ENCODE assay signal across 19 cellular contexts in genomic region chr18:32135595-32135994, GRCh38. TPM values are rescaled to one million over a fixed set of nuclear protein-coding genes. Genes with fewer than 3 reads are reported as not detected.
DNase-seq lines count a peak whose midpoint lies in the region; ATAC-seq, FAIRE-seq and TF ChIP-seq lines count a peak whose summit lies in the region.
"Had no signal": no experiment of that assay in that cellular context is flagged by ENCODE, and none has a peak within 500 bp of the region (broad histone marks: within the 10 kb centered on the region; RNA-seq: fewer than 3 reads in every experiment).

No MANE protein-coding gene starts in this region.

- H3K9me3 ChIP-seq in K562 (replicated peaks; ENCODE audit: control insufficient read depth, insufficient read depth, low read depth, low read length) (no peaks in the 10 kb centered on the region), H9 (ENCODE audit: control insufficient read depth, low read depth, low read length) (no peaks in the 10 kb centered on the region)

- H3K27ac Mint-ChIP-seq in activated CD4-positive, alpha-beta T cell treated with anti-CD3 and anti-CD28 coated beads, Interleukin-2, amount 10 ng/mL, durations not matched to agents 7 days and 5 days: peak overlapping the region; percentile 19
- H3K27ac Mint-ChIP-seq in nephron progenitor cell (peak overlapping the region; percentile 35), H9 (no peak overlapping the region; a peak in 1 of 7 replicates)
- H3K27ac Mint-ChIP-seq: HFFc6 had no signal

- H3K27ac ChIP-seq in K562 (ENCODE audit: extremely low read depth, low read depth, low read length): no peak overlapping the region
- H3K27ac ChIP-seq in H9 (ENCODE audit: insufficient read length, low read depth, low read length): no peak overlapping the region
- H3K27ac ChIP-seq: BLaER1 treated with 17β-estradiol and CSF1 and Interleukin-3, amounts not matched to agents 10 nM and 100 nM had no signal

- CTCF ChIA-PET in activated CD4-positive, alpha-beta T cell treated with anti-CD3 and anti-CD28 coated beads, Interleukin-2, amount 10 ng/mL, durations not matched to agents 7 days and 5 days (lab: Charles Lee): interaction anchor here (0.6 kb wide), 1 partner anchor 37 kb away, joined by 3 read pairs; no protein-coding TSS in a partner anchor
- CTCF ChIA-PET in K562 (lab: Yijun Ruan, JAX; ENCODE audit: low intra/inter-chr PET ratio): no interaction called here

- no peak overlapping the region for H3K4me2 ChIP-seq in K562 (ENCODE audit: insufficient read depth, low read length)
- no peak overlapping the region for H3K4me2 ChIP-seq in H9 (ENCODE audit: insufficient read depth, insufficient read length, low read length)
- H3K4me2 ChIP-seq: BLaER1 treated with 17β-estradiol and CSF1 and Interleukin-3, amounts not matched to agents 10 nM and 100 nM had no signal

- no peak for FAIRE-seq in K562 (lab: Jason Lieb, UNC)
- FAIRE-seq: GM19239, H1 had no signal

- WGBS in K562 (ENCODE audit: insufficient coverage, low coverage, missing lambda C conversion rate): 24% methylated on average over 2 of the region's 2 CpGs
- no CpG with 5 or more reads among the region's 2 CpGs for WGBS in H9 (ENCODE audit: extremely low coverage, insufficient read length, low lambda C conversion rate)

- H4K91ac ChIP-seq in H9 (ENCODE audit: insufficient read length, low read depth, low read length): no peak overlapping the region

- no peak overlapping the region for H3K23ac ChIP-seq in H9 (ENCODE audit: insufficient read length, low read depth, low read length)

- H3K36me3 Mint-ChIP-seq in activated CD4-positive, alpha-beta T cell treated with anti-CD3 and anti-CD28 coated beads, Interleukin-2, amount 10 ng/mL, durations not matched to agents 7 days and 5 days (ENCODE audit: low read depth): peaks cover 17% of the 10 kb centered on the region
- H3K36me3 Mint-ChIP-seq in nephron progenitor cell (ENCODE audit: low read depth) (peaks cover 18% of the 10 kb centered on the region), H9 (ENCODE audit: insufficient read depth in 1 of 3, low read depth in 3 of 3) (peaks cover 5 to 9% (median 7%) of the 10 kb centered on the region in 3 experiments; a peak in 4 of 7 replicates)

- H2AFZ ChIP-seq in K562 (ENCODE audit: low read depth, low read length): no peak overlapping the region
- no peak overlapping the region for H2AFZ ChIP-seq in H9 (ENCODE audit: low read length)

- H3K4me1 Mint-ChIP-seq in activated CD4-positive, alpha-beta T cell treated with anti-CD3 and anti-CD28 coated beads, Interleukin-2, amount 10 ng/mL, durations not matched to agents 7 days and 5 days: peaks cover 9% of the 10 kb centered on the region
- H3K4me1 Mint-ChIP-seq in nephron progenitor cell (no peaks in the 10 kb centered on the region), H9 (no peaks in the 10 kb centered on the region)

- H3K4me3 ChIP-seq in K562: no peak overlapping the region
- H3K4me3 ChIP-seq: BLaER1 treated with 17β-estradiol and CSF1 and Interleukin-3, amounts not matched to agents 10 nM and 100 nM had no signal

- DNase-seq in activated CD4-positive, alpha-beta T cell treated with anti-CD3 and anti-CD28 coated beads, Interleukin-2, amount 10 ng/mL, durations not matched to agents 7 days and 5 days: no peak
- no peak for DNase-seq in activated CD4-positive, alpha-beta T cell treated with anti-CD3 and anti-CD28 coated beads for 4 hours
- peak; percentile 17 for DNase-seq in NCI-H69 (lab: John Stamatoyannopoulos, UW)
- DNase-seq in K562 (ENCODE audit: extremely low read depth in 1 of 4, low spot score in 3 of 4): no peak
- no peak for DNase-seq in nephron progenitor cell
- DNase-seq in NCI-H2171 (lab: John Stamatoyannopoulos, UW): no peak
- DNase-seq in H9: no peak
- no peak for DNase-seq in Ammon's horn (ENCODE audit: low spot score)
- DNase-seq: 8988T; AML-193; CD4-positive, alpha-beta memory T cell; DMS153; GF-D8; HCEC 1CT; HFFc6 had no signal

- no peak overlapping the region for H3K56ac ChIP-seq in H9 (ENCODE audit: insufficient read length, low read depth, low read length)

- H3K79me1 ChIP-seq in H9 (ENCODE audit: insufficient read depth, low read depth, low read length, poor library complexity, severe bottlenecking): no peaks in the 10 kb centered on the region

- H3K9me3 Mint-ChIP-seq in activated CD4-positive, alpha-beta T cell treated with anti-CD3 and anti-CD28 coated beads, Interleukin-2, amount 10 ng/mL, durations not matched to agents 7 days and 5 days: no peaks in the 10 kb centered on the region
- H3K9me3 Mint-ChIP-seq in nephron progenitor cell (peaks cover 3% of the 10 kb centered on the region), H9 (peaks cover 0 to under 1% of the 10 kb centered on the region in 2 experiments; a peak in 2 of 5 replicates)
- H3K9me3 Mint-ChIP-seq: HFFc6 had no signal

- no peak overlapping the region for H3T11ph ChIP-seq in H9 (ENCODE audit: low read length)

- H3K18ac ChIP-seq in H9 (ENCODE audit: insufficient read length, low read depth, low read length): no peak overlapping the region

- H2BK20ac ChIP-seq in H9 (ENCODE audit: low read depth, low read length, poor library complexity, severe bottlenecking): no peak overlapping the region

- H4K5ac ChIP-seq in H9 (ENCODE audit: insufficient read length, low read depth, low read length): no peak overlapping the region

- no peak overlapping the region for H4K8ac ChIP-seq in H9 (replicated peaks; ENCODE audit: insufficient read length, low read depth, low read length)

- H2BK15ac ChIP-seq in H9 (ENCODE audit: low read depth, low read length): no peak overlapping the region

- H3K9me1 ChIP-seq in K562 (ENCODE audit: control insufficient read depth, insufficient read depth, low read length): no peaks in the 10 kb centered on the region

- no TSS peak for BruUV-seq in K562 (replicated peaks; lab: Mats Ljungman, UMichigan)

- H3K27me3 ChIP-seq in K562 (ENCODE audit: control insufficient read depth in 2 of 2, insufficient read depth in 2 of 2, low read length in 2 of 2) (no peaks in the 10 kb centered on the region), H9 (ENCODE audit: insufficient read depth, low read length) (no peaks in the 10 kb centered on the region)
- H3K27me3 ChIP-seq: BLaER1 treated with 17β-estradiol and CSF1 and Interleukin-3, amounts not matched to agents 10 nM and 100 nM had no signal

- no peaks in the 10 kb centered on the region for H3K27me3 Mint-ChIP-seq in activated CD4-positive, alpha-beta T cell treated with anti-CD3 and anti-CD28 coated beads, Interleukin-2, amount 10 ng/mL, durations not matched to agents 7 days and 5 days
- H3K27me3 Mint-ChIP-seq in nephron progenitor cell (ENCODE audit: low read depth, poor library complexity): no peaks in the 10 kb centered on the region
- H3K27me3 Mint-ChIP-seq in H9 (ENCODE audit: low read depth): no peaks in the 10 kb centered on the region
- H3K27me3 Mint-ChIP-seq: CD4-positive, alpha-beta memory T cell had no signal

- H3K36me3 ChIP-seq in K562 (ENCODE audit: control insufficient read depth, insufficient read depth, low read length): peaks cover 22% of the 10 kb centered on the region; the same call in 2 of the 3 replicates

- intact Hi-C loops in K562 (cut with micrococcal nuclease): loop anchor here (5.0 kb wide), 1 partner anchor 193 kb away; the partner anchor contains the start of gene TRAPPC8

- no peak for TF ChIP-seq RAD21 in K562 (CRISPR knock-in tag; conservative IDR thresholded peaks at IDR 0.05 in 1 of 2, IDR thresholded peaks at IDR 0.05 in 1 of 2)

- TF ChIP-seq EP300 in K562 (IDR thresholded peaks at IDR 0.05; ENCODE audit: low read length): no peak

- in situ Hi-C loops in K562 (cut with MboI): no loop called here

- POLR2A ChIA-PET in activated CD4-positive, alpha-beta T cell treated with anti-CD3 and anti-CD28 coated beads, Interleukin-2, amount 10 ng/mL, durations not matched to agents 7 days and 5 days (lab: Charles Lee): no interaction called here
- POLR2A ChIA-PET in K562 (lab: Yijun Ruan, JAX): interaction anchor here (0.7 to 1.0 kb wide), 2 partner anchors 29 to 180 kb away, joined by 3 read pairs; no protein-coding TSS in a partner anchor

- TF ChIP-seq POLR2A in K562 (conservative IDR thresholded peaks at IDR 0.05): no peak

- TF ChIP-seq CTCF in K562 (IDR thresholded peaks at IDR 0.05 in 2 of 3, conservative IDR thresholded peaks at IDR 0.05 in 1 of 3; ENCODE audit: insufficient read depth in 2 of 3, low read depth in 1 of 3, low read length in 3 of 3): no peak
- TF ChIP-seq CTCF in nephron progenitor cell (IDR thresholded peaks at IDR 0.05): no peak
- TF ChIP-seq CTCF in H9 (conservative IDR thresholded peaks at IDR 0.05): no peak

- H3K23me2 ChIP-seq in H9 (ENCODE audit: insufficient read length, low read depth, low read length, poor library complexity, severe bottlenecking): no peaks in the 10 kb centered on the region

- no peak overlapping the region for H3K4me3 Mint-ChIP-seq in activated CD4-positive, alpha-beta T cell treated with anti-CD3 and anti-CD28 coated beads, Interleukin-2, amount 10 ng/mL, durations not matched to agents 7 days and 5 days
- H3K4me3 Mint-ChIP-seq in nephron progenitor cell: no peak overlapping the region
- no peak overlapping the region for H3K4me3 Mint-ChIP-seq in H9
- H3K4me3 Mint-ChIP-seq: HFFc6 had no signal

- ATAC-seq in K562: peak; percentile 18; the same call in 2 of the 3 replicates

- no peaks in the 10 kb centered on the region for H4K20me1 ChIP-seq in K562 (replicated peaks; ENCODE audit: control insufficient read depth, insufficient read depth, low read length)
- no peaks in the 10 kb centered on the region for H4K20me1 ChIP-seq in H9 (ENCODE audit: control insufficient read depth, insufficient read depth, insufficient read length)

- H3K4me1 ChIP-seq in K562 (replicated peaks in 1 of 2; ENCODE audit: control insufficient read depth in 2 of 2, insufficient read depth in 2 of 2, low read length in 2 of 2): peaks cover 8 to 17% of the 10 kb centered on the region in 2 experiments
- no peaks in the 10 kb centered on the region for H3K4me1 ChIP-seq in H9 (ENCODE audit: insufficient read depth, low read length)
- H3K4me1 ChIP-seq: BLaER1 treated with 17β-estradiol and CSF1 and Interleukin-3, amounts not matched to agents 10 nM and 100 nM had no signal

- H3K4ac ChIP-seq in H9 (ENCODE audit: low read depth, low read length): no peak overlapping the region

- no peak overlapping the region for H2BK120ac ChIP-seq in H9 (ENCODE audit: low read depth, low read length, poor library complexity, severe bottlenecking)

- H2BK5ac ChIP-seq in H9 (ENCODE audit: insufficient read length, low read length): no peak overlapping the region

- H2AK5ac ChIP-seq in H9 (ENCODE audit: insufficient read length, low read length): no peak overlapping the region

- no peaks in the 10 kb centered on the region for H3K79me2 ChIP-seq in K562 (ENCODE audit: control insufficient read depth, insufficient read depth, low read length)
- H3K79me2 ChIP-seq in H9 (ENCODE audit: insufficient read depth, low read length): no peaks in the 10 kb centered on the region

- H3K9ac ChIP-seq in K562 (ENCODE audit: insufficient read depth in 1 of 2, low read depth in 2 of 2, low read length in 2 of 2) (no peak overlapping the region), H9 (ENCODE audit: extremely low read depth, insufficient read length, low read length) (no peak overlapping the region)
- H3K9ac ChIP-seq: BLaER1 treated with 17β-estradiol and CSF1 and Interleukin-3, amounts not matched to agents 10 nM and 100 nM had no signal

- no peak overlapping the region for H3K14ac ChIP-seq in H9 (ENCODE audit: insufficient read depth, low read length)

- no peak overlapping the region for H2BK12ac ChIP-seq in H9 (ENCODE audit: insufficient read length, low read depth, low read length)

RNA-seq across cellular contexts. Expression of gene RNF138, which starts 43.9 kb away (rescaled TPM):
- 10 to 100 TPM; 67.7 to 77.4 TPM for total RNA-seq in activated CD4-positive, alpha-beta T cell treated with anti-CD3 and anti-CD28 coated beads, Interleukin-2, amount 10 ng/mL, durations not matched to agents 7 days and 5 days
- 22.1 and 26.9 TPM in 2 replicates for total RNA-seq in K562 (2011; cell fraction: chromatin; rRNA removed; ENCODE audit: low replicate concordance)
- 29.9 and 33.3 TPM in 2 replicates for total RNA-seq in K562 (2011; cell fraction: nucleolus; rRNA removed)
- total RNA-seq in K562 (2011; cell fraction: nucleoplasm; rRNA removed): 30.0 and 31.4 TPM in 2 replicates
- total RNA-seq in K562 (2014; rRNA removed) (52.0 and 57.1 TPM in 2 replicates), K562 (2014; rRNA removed; fragmentation: Illumina TruSeq; extraction: Trizol) (80.6 and 89.3 TPM in 2 replicates), K562 (2015; rRNA removed; fragmentation: Illumina TruSeq; extraction: Trizol) (80.2 and 83.0 TPM in 2 replicates), K562 (2021) (100 and 105 TPM in 2 replicates), H9 (2021) (73.5 and 80.9 TPM in 2 replicates)
- polyA plus RNA-seq in K562 (2011; rRNA removed) (41.6 and 47.6 TPM in 2 replicates), K562 (2014; fragmentation: Illumina TruSeq; extraction: Trizol) (64.2 and 65.8 TPM in 2 replicates), K562 (2014; fragmentation: Nextera tagmentation; extraction: Ambion mirVana) (10 to 100 TPM; 51.1 to 55.9 TPM), K562 (2014; rRNA removed) (58.2 and 62.5 TPM in 2 replicates)
- 40.6 and 48.8 TPM in 2 replicates for polyA plus RNA-seq in K562 (2011; cell fraction: cytosol; rRNA removed)
- 27.2 and 40.2 TPM in 2 replicates for polyA plus RNA-seq in K562 (2011; cell fraction: nucleus; rRNA removed)
- 46.0 and 49.9 TPM in 2 replicates for polyA plus RNA-seq in K562 (2012)
- polyA minus RNA-seq in K562 (2011; rRNA and poly(A)+ RNA removed): 88.5 and 97.6 TPM in 2 replicates
- polyA minus RNA-seq in K562 (2011; cell fraction: cytosol; rRNA and poly(A)+ RNA removed): 128 and 137 TPM in 2 replicates
- polyA minus RNA-seq in K562 (2011; cell fraction: nucleus; rRNA and poly(A)+ RNA removed): 30.6 and 35.9 TPM in 2 replicates

RNA-seq across cellular contexts. Expression of gene MEP1B, which starts 54.2 kb away (rescaled TPM):
- not detected for total RNA-seq in activated CD4-positive, alpha-beta T cell treated with anti-CD3 and anti-CD28 coated beads, Interleukin-2, amount 10 ng/mL, durations not matched to agents 7 days and 5 days
- not detected in 2 replicates for total RNA-seq in K562 (2011; cell fraction: chromatin; rRNA removed; ENCODE audit: low replicate concordance)
- total RNA-seq in K562 (2011; cell fraction: nucleolus; rRNA removed): not detected in 2 replicates
- total RNA-seq in K562 (2011; cell fraction: nucleoplasm; rRNA removed): not detected in 2 replicates
- total RNA-seq in K562 (2014; rRNA removed) (not detected in 2 replicates), K562 (2014; rRNA removed; fragmentation: Illumina TruSeq; extraction: Trizol) (not detected in 2 replicates), K562 (2015; rRNA removed; fragmentation: Illumina TruSeq; extraction: Trizol) (not detected in 2 replicates), K562 (2021) (not detected in 2 replicates), H9 (2021) (not detected in 2 replicates)
- polyA plus RNA-seq in K562 (2011; rRNA removed) (0.03 TPM in 1 of 2 replicates, not detected in the other), K562 (2014; fragmentation: Illumina TruSeq; extraction: Trizol) (not detected in 2 replicates), K562 (2014; fragmentation: Nextera tagmentation; extraction: Ambion mirVana) (not detected), K562 (2014; rRNA removed) (0.11 TPM in 1 of 2 replicates, not detected in the other)
- polyA plus RNA-seq in K562 (2011; cell fraction: cytosol; rRNA removed): not detected in 2 replicates
- 0.06 TPM in 2 replicates for polyA plus RNA-seq in K562 (2011; cell fraction: nucleus; rRNA removed)
- polyA plus RNA-seq in K562 (2012): 0.04 and 0.07 TPM in 2 replicates
- polyA minus RNA-seq in K562 (2011; rRNA and poly(A)+ RNA removed): 0.06 and 0.07 TPM in 2 replicates
- not detected in 2 replicates for polyA minus RNA-seq in K562 (2011; cell fraction: cytosol; rRNA and poly(A)+ RNA removed)
- polyA minus RNA-seq in K562 (2011; cell fraction: nucleus; rRNA and poly(A)+ RNA removed): 0.13 TPM in 1 of 2 replicates, not detected in the other
- total RNA-seq: CD4-positive, alpha-beta memory T cell; H1; HFFc6; HT1080 had no signal
- polyA plus RNA-seq: CD4-positive, alpha-beta memory T cell; H1 had no signal

Comparison
In these comparisons a context has a peak if more than half of its experiments do, and no peak if none do; other contexts are left out.
1. H3K27ac Mint-ChIP-seq: peak in activated CD4-positive, alpha-beta T cell treated with anti-CD3 and anti-CD28 coated beads, Interleukin-2, amount 10 ng/mL, durations not matched to agents 7 days and 5 days (single experiment) and nephron progenitor cell (single experiment); none in H9 (0 of 3).